Comparison of ENCODE assay signal across 6 cellular contexts in the genomic region with DNA sequence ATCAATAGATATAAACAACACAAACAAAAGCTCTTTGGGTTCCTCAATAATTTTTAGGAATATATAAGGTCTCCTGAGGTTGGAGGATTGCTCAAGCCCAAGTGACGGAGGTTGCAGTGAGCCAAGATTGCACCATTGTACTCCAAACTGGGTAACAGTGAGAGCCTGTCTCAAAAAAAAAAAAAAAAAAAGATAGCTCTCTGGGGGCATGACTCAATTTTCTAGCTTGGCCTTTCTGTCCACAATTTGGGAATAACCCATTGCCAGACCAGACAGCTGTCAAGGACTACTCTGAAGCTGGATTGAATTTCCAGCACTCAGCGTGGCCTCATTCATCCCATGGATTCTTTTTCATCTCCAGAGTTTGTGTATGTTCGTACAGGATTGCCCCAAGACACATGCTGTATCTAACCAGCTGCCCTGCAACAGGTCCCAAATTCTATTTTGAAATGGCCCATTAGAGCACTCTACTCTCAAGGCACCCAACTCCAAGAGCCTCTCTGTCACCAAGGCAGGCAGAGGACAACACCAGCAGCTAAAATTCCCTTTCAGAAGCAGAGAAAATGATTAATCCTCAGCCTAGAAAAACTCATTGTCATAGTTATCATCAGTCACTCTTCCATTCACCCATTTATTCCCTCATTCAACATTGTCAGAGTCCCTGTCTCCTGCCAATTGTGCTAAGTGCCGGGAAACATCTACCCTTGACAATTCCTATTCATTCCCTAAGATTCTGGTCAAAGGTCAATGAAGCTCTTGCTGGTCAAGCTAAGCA. TPM values are rescaled to one million over a fixed set of nuclear protein-coding genes. Genes with fewer than 3 reads are reported as not detected.
DNase-seq lines count a peak whose midpoint lies in the region; ATAC-seq, FAIRE-seq and TF ChIP-seq lines count a peak whose summit lies in the region.

No MANE protein-coding gene starts in this region.

- DNase-seq in NCI-H446 (lab: John Stamatoyannopoulos, UW) (peak; percentile 6 to 59), smooth muscle cell of the brain vasculature (ENCODE audit: low read depth, low spot score) (peak; percentile 32), HK-2 (ENCODE audit: unreplicated experiment) (no peak), H54 (ENCODE audit: insufficient read length, low spot score) (no peak)

- H3K4me3 ChIP-seq in esophagus (ENCODE audit: low read depth in 1 of 2, low read length in 2 of 2) = no peak overlapping the region

- ATAC-seq in HG03439 (IDR thresholded peaks at IDR 0.05; ENCODE audit: unreplicated experiment) = no peak

- FAIRE-seq in H54 (lab: Jason Lieb, UNC) = no peak

- peaks cover 0 to 2% of the 10 kb centered on the region in 2 donors for H3K36me3 ChIP-seq in esophagus (ENCODE audit: control insufficient read depth in 2 of 2, insufficient read depth in 2 of 2, low read length in 1 of 2)

- H3K4me1 ChIP-seq in esophagus (ENCODE audit: control insufficient read depth in 2 of 2, insufficient read depth in 2 of 2, low read length in 1 of 2) = peaks cover 0 to 4% of the 10 kb centered on the region in 2 donors

- H3K27me3 ChIP-seq in esophagus (ENCODE audit: control insufficient read depth in 1 of 2, insufficient read depth in 2 of 2, low read length in 2 of 2) = no peaks in the 10 kb centered on the region

- 42 to 63% methylated on average over 4 of the region's 4 CpGs for WGBS in esophagus, 2 donors

- no peaks in the 10 kb centered on the region for H3K9me3 ChIP-seq in esophagus (ENCODE audit: control insufficient read depth in 2 of 2, insufficient read depth in 1 of 2, low read depth in 1 of 2, low read length in 1 of 2)

- no peak for TF ChIP-seq POLR2A in H54 (IDR thresholded peaks at IDR 0.05; ENCODE audit: low read depth, low read length)

- peak overlapping the region; percentile 65 to 86 for H3K27ac ChIP-seq in esophagus (ENCODE audit: low read depth in 2 of 2, low read length in 1 of 2)

RNA-seq across cellular contexts. Expression of gene FAM193B, which starts 8.7 kb away (rescaled TPM):
- 100 to 1,000 TPM in 1 of 2 donors, 10 to 100 TPM in 1; 42.2 to 141 TPM for polyA plus RNA-seq in esophagus

RNA-seq across cellular contexts. Expression of gene DDX41, which starts 28.9 kb away (rescaled TPM):
- polyA plus RNA-seq in esophagus = 10 to 100 TPM; 57.0 to 73.8 TPM

RNA-seq across cellular contexts. Expression of gene DOK3, which starts 36.0 kb away (rescaled TPM):
- polyA plus RNA-seq in esophagus = 1 to 10 TPM; 2.4 to 5.1 TPM

RNA-seq across cellular contexts. Expression of gene TMED9, which starts 46.3 kb away (rescaled TPM):
- polyA plus RNA-seq in esophagus = 100 to 1,000 TPM in 1 of 2 donors, 10 to 100 TPM in 1; 72.8 to 146 TPM

RNA-seq across cellular contexts. Expression of gene PDLIM7, which starts 48.3 kb away (rescaled TPM):
- 100 to 1,000 TPM in 1 of 2 donors, 10 to 100 TPM in 1; 65.4 to 102 TPM for polyA plus RNA-seq in esophagus

Comparison
In these comparisons a context has a peak if more than half of its experiments do, and no peak if none do; other contexts are left out.
1. DNase-seq: peak in NCI-H446 (2 of 2) and smooth muscle cell of the brain vasculature (single experiment); none in HK-2 (single experiment) and H54 (single experiment).